24 cellular contexts compared by ENCODE assay signal in the genomic region with DNA sequence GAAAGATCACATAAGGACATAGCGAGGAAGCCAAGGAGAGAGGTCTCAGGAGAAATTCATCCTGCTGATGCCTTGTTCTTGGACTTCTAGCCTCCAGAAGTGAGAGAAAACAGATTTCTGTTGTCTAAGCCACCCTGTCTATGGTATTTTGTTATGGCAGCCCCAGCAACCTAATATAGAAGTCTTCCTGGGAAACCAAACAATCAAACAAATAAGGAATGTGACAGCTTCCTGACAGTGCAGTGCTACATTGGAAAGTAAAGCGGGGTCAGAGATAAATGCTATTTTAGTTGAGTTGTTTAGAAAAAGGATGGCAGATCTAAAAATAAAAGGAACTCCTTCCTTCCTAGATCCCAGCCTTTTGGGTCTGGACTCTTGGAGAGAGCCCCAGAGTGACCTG.
"Had no signal": no experiment of that assay in that cellular context is flagged by ENCODE, and none has a peak within 500 bp of the region (broad histone marks: within the 10 kb centered on the region; RNA-seq: fewer than 3 reads in every experiment).

No MANE protein-coding gene starts in this region.

- H3K27me3 ChIP-seq: ascending aorta, breast epithelium, cardiac muscle cell, dorsolateral prefrontal cortex had no signal

- H3K4me3 ChIP-seq: ascending aorta, breast epithelium, cardiac muscle cell, coronary artery, dorsolateral prefrontal cortex had no signal

- H3K27ac ChIP-seq: ascending aorta, breast epithelium, cardiac muscle cell, coronary artery, dorsolateral prefrontal cortex had no signal

- ATAC-seq: activated CD4-positive, alpha-beta T cell treated with anti-CD3 and anti-CD28 coated beads for 36 hours; activated CD8-positive, alpha-beta memory T cell treated with anti-CD3 and anti-CD28 coated beads, Interleukin-2, amount 10 ng/mL, durations not matched to agents 7 days and 5 days; activated CD8-positive, alpha-beta T cell treated with anti-CD3 and anti-CD28 coated beads, Interleukin-2, amount 10 ng/mL, durations not matched to agents 7 days and 5 days; activated naive CD4-positive, alpha-beta T cell treated with anti-CD3 and anti-CD28 coated beads, Interleukin-2, amount 50 U/mL, for 72 hours; esophagus mucosa had no signal

- H3K36me3 ChIP-seq: ascending aorta, breast epithelium, cardiac muscle cell had no signal

- H3K4me1 ChIP-seq: ascending aorta, breast epithelium had no signal

- DNase-seq: activated CD4-positive, alpha-beta memory T cell treated with anti-CD3 and anti-CD28 coated beads for 36 hours; activated CD4-positive, alpha-beta T cell treated with anti-CD3 and anti-CD28 coated beads for 36 hours; activated CD4-positive, alpha-beta T cell treated with anti-CD3 and anti-CD28 coated beads, Interleukin-2, amount 10 ng/mL, durations not matched to agents 24 days and 14 days; activated CD4-positive, CD25-positive, alpha-beta regulatory T cell; activated CD4-positive, CD25-positive, alpha-beta regulatory T cell treated with anti-CD3 and anti-CD28 coated beads, Interleukin-2, amount 50 U/mL, for 72 hours; activated CD8-positive, alpha-beta memory T cell treated with anti-CD3 and anti-CD28 coated beads, Interleukin-2, amount 10 ng/mL, durations not matched to agents 7 days and 5 days; activated CD8-positive, alpha-beta memory T cell treated with anti-CD3 and anti-CD28 coated beads, Interleukin-2, amount 50 U/mL, for 4 hours; activated CD8-positive, alpha-beta T cell treated with anti-CD3 and anti-CD28 coated beads, Interleukin-2, amount 10 ng/mL, durations not matched to agents 7 days and 5 days; activated effector memory CD4-positive, alpha-beta T cell treated with anti-CD3 and anti-CD28 coated beads, Interleukin-2, amount 50 U/mL, for 16 hours; activated naive CD4-positive, alpha-beta T cell treated with anti-CD3 and anti-CD28 coated beads, Interleukin-2, amount 10 ng/mL, durations not matched to agents 7 days and 5 days; activated naive CD8-positive, alpha-beta T cell treated with anti-CD3 and anti-CD28 coated beads, Interleukin-2, amount 10 ng/mL, durations not matched to agents 7 days and 5 days; activated T-cell treated with anti-CD3 and anti-CD28 coated beads, Interleukin-2, amount 50 U/mL, for 1 hour; activated T-cell treated with anti-CD3 and anti-CD28 coated beads, Interleukin-2, amount 50 U/mL, for 48 hours; dorsolateral prefrontal cortex; effector memory CD4-positive, alpha-beta T cell; endodermal cell; foreskin fibroblast; T-helper 2 cell had no signal

- H3K9me3 ChIP-seq: ascending aorta, breast epithelium had no signal
